In the genomic region with DNA sequence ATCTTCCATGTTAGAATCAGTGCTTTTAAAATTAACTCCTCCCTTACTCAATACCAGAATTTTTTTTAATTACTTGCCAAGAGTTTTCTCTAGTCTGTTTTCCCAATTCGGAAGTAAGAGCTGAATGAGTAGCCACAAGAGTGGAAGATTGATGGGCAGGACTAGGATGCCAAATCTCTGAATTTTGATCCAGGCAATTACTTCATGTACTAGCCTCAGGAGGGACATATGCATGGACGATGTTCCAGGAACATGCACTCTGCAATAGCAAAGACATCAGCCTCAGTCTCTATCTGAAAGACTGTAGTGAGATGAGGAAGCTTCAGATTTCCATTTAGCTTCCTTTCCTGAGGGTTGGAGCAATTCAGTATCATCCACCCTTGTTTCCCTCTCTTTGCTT, we compare ENCODE assay signal across 27 cellular contexts.
"Had no signal": no experiment of that assay in that cellular context is flagged by ENCODE, and none has a peak within 500 bp of the region (broad histone marks: within the 10 kb centered on the region; RNA-seq: fewer than 3 reads in every experiment).

No MANE protein-coding gene starts in this region.

- H3K4me1 ChIP-seq: stomach, suprapubic skin, testis, thyroid gland, tibial artery, tibial nerve, transverse colon, upper lobe of left lung, upper lobe of right lung, uterus had no signal

- H3K4me3 Mint-ChIP-seq: stimulated activated effector memory CD8-positive, alpha-beta T cell treated with anti-CD3 and anti-CD28 coated beads, Interleukin-12 subunit alpha, Interleukin-12 subunit beta, amount 100 ng/mL, for 72 hours; stimulated activated memory B cell treated with anti-CD40 and anti-IgM and Interleukin-4, amounts not matched to agents 10 μg/mL and 1 μg/mL and 100 μg/mL, for 72 hours; stimulated activated naive B cell treated with anti-CD40 and anti-IgM and Interleukin-4, amounts not matched to agents 10 μg/mL and 1 μg/mL and 100 μg/mL, for 72 hours; stimulated activated naive CD8-positive, alpha-beta T cell treated with anti-CD3 and anti-CD28 coated beads, Interleukin-15, amount 100 ng/mL, for 72 hours; stimulated activated naive CD8-positive, alpha-beta T cell treated with anti-CD3 and anti-CD28 coated beads, Interleukin-15, Interleukin-2, amounts not matched to agents 100 ng/mL and 50 ng/mL, for 24 hours had no signal

- H3K4me1 Mint-ChIP-seq: stimulated activated effector memory CD8-positive, alpha-beta T cell treated with anti-CD3 and anti-CD28 coated beads, Interleukin-12 subunit alpha, Interleukin-12 subunit beta, amount 100 ng/mL, for 72 hours; stimulated activated memory B cell treated with anti-CD40 and anti-IgM and Interleukin-4, amounts not matched to agents 10 μg/mL and 1 μg/mL and 100 μg/mL, for 72 hours; stimulated activated naive B cell treated with anti-CD40 and anti-IgM and Interleukin-4, amounts not matched to agents 10 μg/mL and 1 μg/mL and 100 μg/mL, for 72 hours; stimulated activated naive CD8-positive, alpha-beta T cell treated with anti-CD3 and anti-CD28 coated beads, Interleukin-15, amount 100 ng/mL, for 72 hours had no signal

- H3K27me3 ChIP-seq: stomach, suprapubic skin, testis, thyroid gland, tibial artery, tibial nerve, transverse colon, upper lobe of left lung, upper lobe of right lung, uterus, vagina had no signal

- H3K36me3 Mint-ChIP-seq: stimulated activated effector memory CD8-positive, alpha-beta T cell treated with anti-CD3 and anti-CD28 coated beads, Interleukin-12 subunit alpha, Interleukin-12 subunit beta, amount 100 ng/mL, for 72 hours; stimulated activated memory B cell treated with anti-CD40 and anti-IgM and Interleukin-4, amounts not matched to agents 10 μg/mL and 1 μg/mL and 100 μg/mL, for 72 hours; stimulated activated naive B cell treated with anti-CD40 and anti-IgM and Interleukin-4, amounts not matched to agents 10 μg/mL and 1 μg/mL and 100 μg/mL, for 72 hours had no signal

- H3K27ac ChIP-seq: stomach, suprapubic skin, testis, thoracic aorta, thyroid gland, tibial artery, tibial nerve, transverse colon, upper lobe of left lung, upper lobe of right lung, uterus, vagina had no signal

- H3K9me3 Mint-ChIP-seq: stimulated activated effector memory CD8-positive, alpha-beta T cell treated with anti-CD3 and anti-CD28 coated beads, Interleukin-12 subunit alpha, Interleukin-12 subunit beta, amount 100 ng/mL, for 72 hours; stimulated activated naive CD8-positive, alpha-beta T cell treated with anti-CD3 and anti-CD28 coated beads, Interleukin-15, Interleukin-2, amounts not matched to agents 100 ng/mL and 50 ng/mL, for 24 hours had no signal

- DNase-seq: stimulated activated CD4-positive, alpha-beta T cell treated with anti-CD3 and anti-CD28 coated beads, Interleukin-2, amount 100 ng/mL, for 48 hours; stimulated activated CD4-positive, alpha-beta T cell treated with anti-CD3 and anti-CD28 coated beads, Interleukin-4, amount 100 ng/mL, for 1 hour; stimulated activated CD4-positive, alpha-beta T cell treated with anti-CD3 and anti-CD28 coated beads, Interleukin-4, amount 100 ng/mL, for 24 hours; stimulated activated CD4-positive, alpha-beta T cell treated with anti-CD3 and anti-CD28 coated beads, Interleukin-4, amount 100 ng/mL, for 4 hours; stimulated activated CD8-positive, alpha-beta memory T cell treated with anti-CD3 and anti-CD28 coated beads, Interleukin-4, amount 100 ng/mL, for 48 hours; stimulated activated naive B cell treated with anti-CD40 and anti-IgM and Interleukin-4, amounts not matched to agents 10 μg/mL and 1 μg/mL and 100 μg/mL, for 72 hours; stimulated activated naive CD4-positive, alpha-beta T cell; stimulated activated naive CD4-positive, alpha-beta T cell treated with Interleukin-2 at 50 U/mL for 16 hours; stimulated activated naive CD8-positive, alpha-beta T cell treated with anti-CD3 and anti-CD28 coated beads, Interleukin-15, amount 100 ng/mL, for 72 hours; stimulated activated naive CD8-positive, alpha-beta T cell treated with anti-CD3 and anti-CD28 coated beads, Interleukin-15, Interleukin-2, amounts not matched to agents 100 U/mL and 50 U/mL, for 24 hours; stomach; substantia nigra; testis; thyroid gland; tibial artery; transverse colon; trophoblast cell; upper lobe of left lung; upper lobe of right lung; uterus had no signal

- H3K27ac Mint-ChIP-seq: stimulated activated effector memory CD8-positive, alpha-beta T cell treated with anti-CD3 and anti-CD28 coated beads, Interleukin-12 subunit alpha, Interleukin-12 subunit beta, amount 100 ng/mL, for 72 hours; stimulated activated memory B cell treated with anti-CD40 and anti-IgM and Interleukin-4, amounts not matched to agents 10 μg/mL and 1 μg/mL and 100 μg/mL, for 72 hours; stimulated activated naive B cell treated with anti-CD40 and anti-IgM and Interleukin-4, amounts not matched to agents 10 μg/mL and 1 μg/mL and 100 μg/mL, for 72 hours; stimulated activated naive CD8-positive, alpha-beta T cell treated with anti-CD3 and anti-CD28 coated beads, Interleukin-15, amount 100 ng/mL, for 72 hours; stimulated activated naive CD8-positive, alpha-beta T cell treated with anti-CD3 and anti-CD28 coated beads, Interleukin-15, Interleukin-2, amounts not matched to agents 100 ng/mL and 50 ng/mL, for 24 hours had no signal

- H3K27me3 Mint-ChIP-seq: stimulated activated memory B cell treated with anti-CD40 and anti-IgM and Interleukin-4, amounts not matched to agents 10 μg/mL and 1 μg/mL and 100 μg/mL, for 72 hours; stimulated activated naive B cell treated with anti-CD40 and anti-IgM and Interleukin-4, amounts not matched to agents 10 μg/mL and 1 μg/mL and 100 μg/mL, for 72 hours; stimulated activated naive CD8-positive, alpha-beta T cell treated with anti-CD3 and anti-CD28 coated beads, Interleukin-15, amount 100 ng/mL, for 72 hours; stimulated activated naive CD8-positive, alpha-beta T cell treated with anti-CD3 and anti-CD28 coated beads, Interleukin-15, Interleukin-2, amounts not matched to agents 100 ng/mL and 50 ng/mL, for 24 hours had no signal

- ATAC-seq: stimulated activated effector memory CD8-positive, alpha-beta T cell treated with anti-CD3 and anti-CD28 coated beads, Interleukin-12 subunit alpha, Interleukin-12 subunit beta, amount 100 ng/mL, for 72 hours; stimulated activated memory B cell treated with anti-CD40 and anti-IgM and Interleukin-4, amounts not matched to agents 10 μg/mL and 1 μg/mL and 100 μg/mL, for 72 hours; stimulated activated naive B cell treated with anti-CD40 and anti-IgM and Interleukin-4, amounts not matched to agents 10 μg/mL and 1 μg/mL and 100 μg/mL, for 72 hours; stimulated activated naive CD8-positive, alpha-beta T cell treated with anti-CD3 and anti-CD28 coated beads, Interleukin-15, amount 100 ng/mL, for 72 hours; stimulated activated naive CD8-positive, alpha-beta T cell treated with anti-CD3 and anti-CD28 coated beads, Interleukin-15, Interleukin-2, amounts not matched to agents 100 U/mL and 50 U/mL, for 24 hours; upper lobe of right lung had no signal

- H3K9me3 ChIP-seq: stomach, suprapubic skin, testis, thoracic aorta, thyroid gland, transverse colon, upper lobe of right lung, uterus, vagina had no signal

- H3K4me3 ChIP-seq: stomach, suprapubic skin, testis, thoracic aorta, thyroid gland, tibial artery, tibial nerve, transverse colon, upper lobe of left lung, upper lobe of right lung, uterus, vagina had no signal

- H3K36me3 ChIP-seq: stomach, suprapubic skin, thoracic aorta, thyroid gland, tibial artery, tibial nerve, transverse colon, upper lobe of left lung, upper lobe of right lung, uterus, vagina had no signal
